10 cellular contexts compared by ENCODE assay signal in genomic region chr5:61626639-61627282, GRCh38.
DNase-seq lines count a peak whose midpoint lies in the region; ATAC-seq, FAIRE-seq and TF ChIP-seq lines count a peak whose summit lies in the region.
"Had no signal": no experiment of that assay in that cellular context is flagged by ENCODE, and none has a peak within 500 bp of the region (broad histone marks: within the 10 kb centered on the region; RNA-seq: fewer than 3 reads in every experiment).

No MANE protein-coding gene starts in this region.

- H3K4me3 Mint-ChIP-seq in astrocyte (ENCODE audit: unreplicated experiment) (peak overlapping the region; percentile 40), mesothelial cell of epicardium (peak overlapping the region; percentile 75)

- H3K36me3 ChIP-seq in heart right ventricle (no peaks in the 10 kb centered on the region), astrocyte (ENCODE audit: insufficient read depth, low read length) (no peaks in the 10 kb centered on the region), vagina (no peaks in the 10 kb centered on the region)
- H3K36me3 ChIP-seq: cardiac muscle cell had no signal

- H3K27ac ChIP-seq in heart right ventricle (peak overlapping the region in 9 of 10 donors; percentile 87 to 97 (median 91)), astrocyte (ENCODE audit: low read depth, low read length) (no peak overlapping the region), vagina (peak overlapping the region; percentile 86)
- H3K27ac ChIP-seq: C4-2B, cardiac muscle cell had no signal

- intact Hi-C loops in heart right ventricle (cut with DNase I), result loop anchor here in 5 of 10 donors (5.0 to 10.0 kb wide), 5 partner anchors 219 to 672 kb away; partner anchors contain the start of gene ZSWIM6 (in 3 of the 5)
- intact Hi-C loops in Right ventricle myocardium inferior (cut with DNase I), result loop anchor here (2.0 kb wide), 1 partner anchor 294 kb away; the partner anchor contains the start of gene ZSWIM6
- intact Hi-C loops in vagina (cut with DNase I), result no loop called here

- 51 to 58% methylated on average over 10 of the region's 10 CpGs for WGBS in heart right ventricle, 2 donors

- DNase-seq in heart right ventricle (no peak), Right ventricle myocardium inferior (ENCODE audit: missing footprints) (no peak), astrocyte (ENCODE audit: low read depth) (no peak), mesothelial cell of epicardium (ENCODE audit: low spot score in 2 of 2, unreplicated experiment in 2 of 2) (no peak), vagina (ENCODE audit: extremely low spot score in 2 of 2) (no peak), epidermal melanocyte (ENCODE audit: insufficient read length, low spot score) (no peak), DMS79 treated with DMSO at 0.1 percent for 48 hours (lab: John Stamatoyannopoulos, UW) (no peak), GDM1 (lab: John Stamatoyannopoulos, UW) (no peak)

- no peaks in the 10 kb centered on the region for H4K20me1 ChIP-seq in astrocyte (ENCODE audit: insufficient read depth, low read length)

- H3K9me3 Mint-ChIP-seq in astrocyte (ENCODE audit: unreplicated experiment) (no peaks in the 10 kb centered on the region), mesothelial cell of epicardium (peaks cover 11% of the 10 kb centered on the region)

- peak in 4 of 8 donors; percentile 5 to 63 (median 25) for ATAC-seq in heart right ventricle
- ATAC-seq in Right ventricle myocardium inferior, result no peak

- H2AFZ ChIP-seq in astrocyte (ENCODE audit: low read depth, low read length), result peak overlapping the region; percentile 94

- TF ChIP-seq CTCF in heart right ventricle (IDR thresholded peaks at IDR 0.05) (no peak), astrocyte (IDR thresholded peaks at IDR 0.05; ENCODE audit: insufficient read depth, low read depth, low read length) (no peak), mesothelial cell of epicardium (IDR thresholded peaks at IDR 0.05; ENCODE audit: unreplicated experiment) (no peak), vagina (IDR thresholded peaks at IDR 0.05) (no peak)

- H3K27me3 Mint-ChIP-seq in astrocyte (ENCODE audit: low read depth, unreplicated experiment) (peaks cover 16% of the 10 kb centered on the region), mesothelial cell of epicardium (ENCODE audit: low read depth) (no peaks in the 10 kb centered on the region)

- no peak overlapping the region for H3K9ac ChIP-seq in astrocyte (ENCODE audit: low read length)

- H3K4me1 ChIP-seq in heart right ventricle (peaks cover 8 to 36% (median 19%) of the 10 kb centered on the region in 9 donors), astrocyte (ENCODE audit: insufficient read depth, low read length) (peaks cover 6% of the 10 kb centered on the region), vagina (peaks cover 29% of the 10 kb centered on the region)

- H3K36me3 Mint-ChIP-seq in astrocyte (ENCODE audit: low read depth, unreplicated experiment) (peaks cover 2% of the 10 kb centered on the region), mesothelial cell of epicardium (no peaks in the 10 kb centered on the region)

- peak overlapping the region; percentile 84 for H3K4me2 ChIP-seq in astrocyte (ENCODE audit: low read length)

- H3K9me3 ChIP-seq in heart right ventricle (no peaks in the 10 kb centered on the region), astrocyte (ENCODE audit: insufficient read depth, low read depth, low read length) (no peaks in the 10 kb centered on the region), vagina (no peaks in the 10 kb centered on the region)

- H3K4me3 ChIP-seq in heart right ventricle (peak overlapping the region; percentile 44 to 73 (median 64)), astrocyte (ENCODE audit: insufficient read depth, low read depth, low read length) (no peak overlapping the region), vagina (peak overlapping the region; percentile 55 to 58)

- no peak for FAIRE-seq in astrocyte (lab: Jason Lieb, UNC)

- no peak overlapping the region for H3K27ac Mint-ChIP-seq in astrocyte (ENCODE audit: unreplicated experiment)
- peak overlapping the region; percentile 50 for H3K27ac Mint-ChIP-seq in mesothelial cell of epicardium

- no peak for TF ChIP-seq POLR2A in vagina (IDR thresholded peaks at IDR 0.05)

- H3K27me3 ChIP-seq in heart right ventricle, result peaks cover 0 to 19% (median 0%) of the 10 kb centered on the region in 7 donors
- no peaks in the 10 kb centered on the region for H3K27me3 ChIP-seq in astrocyte (ENCODE audit: insufficient read depth, low read length)
- no peaks in the 10 kb centered on the region for H3K27me3 ChIP-seq in vagina

- H3K79me2 ChIP-seq in astrocyte (ENCODE audit: insufficient read depth, low read length), result no peaks in the 10 kb centered on the region

- H3K4me1 Mint-ChIP-seq in astrocyte (ENCODE audit: low read depth, unreplicated experiment) (peaks cover 5% of the 10 kb centered on the region), mesothelial cell of epicardium (peaks cover 17% of the 10 kb centered on the region)
